In the genomic region with DNA sequence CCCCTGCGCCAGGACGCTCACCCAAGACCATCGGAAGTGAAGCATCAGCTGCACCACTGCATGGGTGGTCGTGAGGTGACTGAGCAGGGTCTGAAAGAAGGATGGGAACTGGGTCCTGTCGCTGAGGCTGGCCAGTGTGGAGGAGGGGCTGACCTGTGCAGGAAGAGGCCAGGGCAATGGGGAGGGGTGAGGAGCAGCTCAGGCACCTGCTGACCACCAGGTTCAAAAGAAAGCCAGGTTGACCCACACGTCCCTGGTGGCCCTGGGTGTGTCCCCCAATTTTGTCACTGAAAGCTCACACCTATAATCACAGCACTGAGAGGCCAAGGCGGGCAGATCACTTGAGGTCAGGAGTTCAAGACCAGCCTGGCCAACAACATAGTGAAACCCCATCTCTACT, we compare ENCODE assay signal across 9 cellular contexts. TPM values are rescaled to one million over a fixed set of nuclear protein-coding genes. Genes with fewer than 3 reads are reported as not detected.
"Had no signal": no experiment of that assay in that cellular context is flagged by ENCODE, and none has a peak within 500 bp of the region (broad histone marks: within the 10 kb centered on the region; RNA-seq: fewer than 3 reads in every experiment).

No MANE protein-coding gene starts in this region.

- DNase-seq: IMR-90, KBM-7, KG1 had no signal

- H3K27ac ChIP-seq: HL-60 had no signal

- H3K27ac Mint-ChIP-seq: IgD-negative memory B cell had no signal

- H3K4me1 Mint-ChIP-seq: IgD-negative memory B cell had no signal

- H3K27me3 Mint-ChIP-seq: IgD-negative memory B cell had no signal

- H3K4me3 ChIP-seq: K562 had no signal

- ATAC-seq: K562 had no signal

RNA-seq across cellular contexts. Expression of a gene that starts 13.7 kb away (rescaled TPM):
- total RNA-seq: HepG2, HT-29, HT1080, IMR-90, K562 had no signal

RNA-seq across cellular contexts. Expression of a gene that starts 17.5 kb away (rescaled TPM):
- total RNA-seq: HT-29 had no signal

RNA-seq across cellular contexts. Expression of a gene that starts 39.0 kb away (rescaled TPM):
- total RNA-seq: HepG2, HT-29, HT1080, K562 had no signal

RNA-seq across cellular contexts. Expression of a gene that starts 45.8 kb away (rescaled TPM):
- total RNA-seq: HT-29, HT1080, IMR-90, K562 had no signal
